ENCODE assay signal across 2 cellular contexts in the genomic region with DNA sequence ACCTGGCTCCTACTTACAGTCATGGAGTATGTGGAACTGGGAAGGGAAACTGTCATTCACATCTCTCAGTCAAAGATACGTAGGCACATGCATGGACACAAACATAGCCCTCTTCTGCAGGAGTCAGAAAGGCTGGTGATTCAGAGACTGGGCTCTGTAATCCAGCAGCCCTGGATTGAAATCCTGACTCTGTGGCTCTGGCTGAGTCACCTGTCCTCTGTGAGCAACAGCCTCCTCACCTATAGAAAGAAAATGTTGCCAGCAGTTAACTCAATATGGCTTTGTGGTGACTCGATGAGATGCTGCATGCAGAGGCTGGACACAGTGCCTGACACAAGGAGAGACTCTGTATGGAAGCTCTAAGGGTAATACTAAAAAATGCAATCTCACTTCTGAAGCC.
TF ChIP-seq lines count a peak whose summit lies in the region.

No MANE protein-coding gene starts in this region.

TF ChIP-seq in HCT116, 20 proteins besides CTCF, POLR2A, EP300 and RAD21 (continued from another document):
- TF ChIP-seq SP1 (IDR thresholded peaks at IDR 0.05; ENCODE audit: low read depth) (0 out of 2 replicates have a peak, but pooled peaks have one; percentile 22), CEBPB (IDR thresholded peaks at IDR 0.05; ENCODE audit: low read depth) (0 out of 2 replicates have a peak, but pooled peaks have one; percentile 63), FOSL1 (IDR thresholded peaks at IDR 0.05; ENCODE audit: low read depth) (peak; percentile 71), ELF1 (IDR thresholded peaks at IDR 0.05; ENCODE audit: borderline replicate concordance, low read depth) (no peak), EZH2 (IDR thresholded peaks at IDR 0.05) (no peak)
TF ChIP-seq in HCT116: peak in this region for 4.

TF ChIP-seq in K562, 482 proteins besides CTCF, POLR2A, EP300 and RAD21:
- TF ChIP-seq, protein P1, sequence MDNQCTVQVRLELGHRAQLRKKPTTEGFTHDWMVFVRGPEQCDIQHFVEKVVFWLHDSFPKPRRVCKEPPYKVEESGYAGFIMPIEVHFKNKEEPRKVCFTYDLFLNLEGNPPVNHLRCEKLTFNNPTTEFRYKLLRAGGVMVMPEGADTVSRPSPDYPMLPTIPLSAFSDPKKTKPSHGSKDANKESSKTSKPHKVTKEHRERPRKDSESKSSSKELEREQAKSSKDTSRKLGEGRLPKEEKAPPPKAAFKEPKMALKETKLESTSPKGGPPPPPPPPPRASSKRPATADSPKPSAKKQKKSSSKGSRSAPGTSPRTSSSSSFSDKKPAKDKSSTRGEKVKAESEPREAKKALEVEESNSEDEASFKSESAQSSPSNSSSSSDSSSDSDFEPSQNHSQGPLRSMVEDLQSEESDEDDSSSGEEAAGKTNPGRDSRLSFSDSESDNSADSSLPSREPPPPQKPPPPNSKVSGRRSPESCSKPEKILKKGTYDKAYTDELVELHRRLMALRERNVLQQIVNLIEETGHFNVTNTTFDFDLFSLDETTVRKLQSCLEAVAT (IDR thresholded peaks at IDR 0.05): no peak
- TF ChIP-seq, protein P2, sequence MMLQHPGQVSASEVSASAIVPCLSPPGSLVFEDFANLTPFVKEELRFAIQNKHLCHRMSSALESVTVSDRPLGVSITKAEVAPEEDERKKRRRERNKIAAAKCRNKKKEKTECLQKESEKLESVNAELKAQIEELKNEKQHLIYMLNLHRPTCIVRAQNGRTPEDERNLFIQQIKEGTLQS (IDR thresholded peaks at IDR 0.05): peak; percentile 30; the same call in 1 of the 2 replicates
- TF ChIP-seq, protein P2 (CRISPR knock-in tag; conservative IDR thresholded peaks at IDR 0.05): no peak
